ENCODE assay signal across 1 cellular context in the genomic region with DNA sequence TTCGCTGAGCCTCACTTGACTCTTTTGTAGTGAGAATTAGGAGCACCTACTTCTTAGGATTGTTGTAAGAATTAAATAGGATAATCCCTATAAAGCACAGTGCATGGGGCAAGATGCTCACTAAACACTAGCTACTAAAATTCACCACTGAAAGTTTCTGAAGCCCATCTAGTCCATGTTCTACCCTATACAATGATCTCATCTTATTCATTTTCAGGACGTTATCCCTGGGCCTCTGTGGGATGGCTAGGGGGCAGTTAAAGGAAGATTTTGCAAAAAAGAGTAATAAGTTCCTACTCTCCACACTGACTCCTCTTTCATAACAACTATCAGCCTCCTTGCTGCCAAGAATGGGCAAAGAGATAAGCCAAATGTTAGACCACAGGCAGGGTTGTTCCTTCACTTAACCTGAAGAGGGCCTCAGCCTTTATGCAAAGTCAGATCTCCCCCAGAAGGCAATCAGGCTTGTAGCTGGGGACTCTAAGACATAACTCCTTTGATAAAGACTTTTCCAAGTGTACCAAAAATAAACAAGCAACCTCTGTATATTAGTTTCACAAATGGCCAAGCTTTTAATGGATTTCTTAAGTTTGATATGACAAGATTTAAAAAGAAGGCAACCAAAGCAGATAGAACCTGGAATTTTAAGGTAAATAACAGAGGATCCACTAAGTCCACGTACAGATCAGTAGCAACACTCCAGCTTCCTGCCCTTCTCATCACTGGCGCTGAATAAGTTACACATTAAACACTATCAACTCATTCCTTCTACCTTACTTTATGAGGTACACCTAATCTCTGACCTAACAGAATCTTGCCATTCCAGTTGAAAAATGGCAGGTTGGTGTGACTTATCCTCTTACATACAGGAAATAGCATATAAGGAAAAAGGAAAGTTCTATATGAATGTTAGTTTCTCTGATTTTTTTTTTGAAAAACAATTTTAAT.
TF ChIP-seq lines count a peak whose summit lies in the region.

No MANE protein-coding gene starts in this region.

TF ChIP-seq in IMR-90, 13 proteins besides CTCF, POLR2A, EP300 and RAD21 (continued from another document):
- TF ChIP-seq, protein P1, sequence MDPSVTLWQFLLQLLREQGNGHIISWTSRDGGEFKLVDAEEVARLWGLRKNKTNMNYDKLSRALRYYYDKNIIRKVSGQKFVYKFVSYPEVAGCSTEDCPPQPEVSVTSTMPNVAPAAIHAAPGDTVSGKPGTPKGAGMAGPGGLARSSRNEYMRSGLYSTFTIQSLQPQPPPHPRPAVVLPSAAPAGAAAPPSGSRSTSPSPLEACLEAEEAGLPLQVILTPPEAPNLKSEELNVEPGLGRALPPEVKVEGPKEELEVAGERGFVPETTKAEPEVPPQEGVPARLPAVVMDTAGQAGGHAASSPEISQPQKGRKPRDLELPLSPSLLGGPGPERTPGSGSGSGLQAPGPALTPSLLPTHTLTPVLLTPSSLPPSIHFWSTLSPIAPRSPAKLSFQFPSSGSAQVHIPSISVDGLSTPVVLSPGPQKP (IDR thresholded peaks at IDR 0.05; ENCODE audit: borderline replicate concordance, low read depth, low read length) = no peak
- TF ChIP-seq SMC3 (IDR thresholded peaks at IDR 0.05; ENCODE audit: low read depth, low read length) (no peak), CHD1 (IDR thresholded peaks at IDR 0.05; ENCODE audit: low read depth, low read length) (no peak), MAFK (IDR thresholded peaks at IDR 0.05; ENCODE audit: low read depth, low read length) (no peak), MXI1 (IDR thresholded peaks at IDR 0.05; ENCODE audit: borderline replicate concordance, low read depth, low read length) (no peak), FOS (IDR thresholded peaks at IDR 0.05; ENCODE audit: low read depth, low read length) (no peak)
TF ChIP-seq in IMR-90: peak in this region for 0.
